Comparison of ENCODE assay signal across 27 cellular contexts in the genomic region with DNA sequence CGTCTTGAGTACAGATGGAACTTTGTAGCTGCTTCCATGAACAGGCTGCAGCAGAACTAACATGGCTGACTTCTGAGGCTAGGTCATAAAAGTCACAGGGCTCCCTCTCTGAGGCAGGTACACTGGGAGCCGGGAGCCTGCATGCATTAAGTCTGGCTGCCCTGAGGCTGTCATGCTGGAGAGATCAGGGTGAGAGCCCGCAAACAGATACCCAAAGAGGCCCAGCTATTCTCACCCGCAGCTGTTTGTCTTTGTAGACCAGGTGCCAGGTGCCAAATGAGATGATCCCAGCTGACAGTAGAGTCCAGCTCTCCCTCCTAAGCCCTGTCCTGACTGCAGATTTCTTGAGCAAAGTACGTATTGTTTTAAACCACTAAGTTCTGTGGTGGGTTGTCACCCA. TPM values are rescaled to one million over a fixed set of nuclear protein-coding genes. Genes with fewer than 3 reads are reported as not detected.
DNase-seq lines count a peak whose midpoint lies in the region; ATAC-seq and TF ChIP-seq lines count a peak whose summit lies in the region.
"Had no signal": no experiment of that assay in that cellular context is flagged by ENCODE, and none has a peak within 500 bp of the region (broad histone marks: within the 10 kb centered on the region; RNA-seq: fewer than 3 reads in every experiment).

No MANE protein-coding gene starts in this region.

- no peak overlapping the region for H3K4me3 Mint-ChIP-seq in GM23338
- H3K4me3 Mint-ChIP-seq: CD8-positive, alpha-beta T cell had no signal

- TF ChIP-seq CTCF in GM23338 (conservative IDR thresholded peaks at IDR 0.05; ENCODE audit: low read depth in 2 of 2), result no peak
- no peak for TF ChIP-seq CTCF in lower lobe of right lung (IDR thresholded peaks at IDR 0.05)

- H3K36me3 ChIP-seq in GM23338 (ENCODE audit: insufficient read depth) (no peaks in the 10 kb centered on the region), neuronal stem cell (replicated peaks in 1 of 2; ENCODE audit: control insufficient read depth in 2 of 2, insufficient read depth in 2 of 2, low read length in 2 of 2) (no peaks in the 10 kb centered on the region), trophoblast cell (ENCODE audit: control insufficient read depth in 1 of 2, insufficient read depth in 2 of 2, low read length in 2 of 2) (no peaks in the 10 kb centered on the region), lower lobe of right lung (no peaks in the 10 kb centered on the region)

- no peaks in the 10 kb centered on the region for H3K9me2 ChIP-seq in GM23338 (ENCODE audit: insufficient read depth)
- H3K9me2 ChIP-seq: SK-N-SH had no signal

- no peak overlapping the region for H2AFZ ChIP-seq in GM23338
- no peak overlapping the region for H2AFZ ChIP-seq in neuronal stem cell (ENCODE audit: low read length)
- no peak overlapping the region for H2AFZ ChIP-seq in trophoblast cell (ENCODE audit: insufficient read depth, low read length, poor library complexity)
- H2AFZ ChIP-seq: PC-9 had no signal

- H3K14ac ChIP-seq in neuronal stem cell (ENCODE audit: low read length) (no peak overlapping the region), trophoblast cell (ENCODE audit: low read length) (no peak overlapping the region)

- H3K9ac ChIP-seq in neuronal stem cell (ENCODE audit: low read depth, low read length, poor library complexity) (no peak overlapping the region), trophoblast cell (ENCODE audit: low read length) (no peak overlapping the region)
- H3K9ac ChIP-seq: KMS-11, SK-N-SH had no signal

- H3K79me2 ChIP-seq in GM23338 (replicated peaks; ENCODE audit: insufficient read depth) (no peaks in the 10 kb centered on the region), trophoblast cell (ENCODE audit: control insufficient read depth, insufficient read depth, low read length, poor library complexity) (no peaks in the 10 kb centered on the region)

- no peaks in the 10 kb centered on the region for H3K79me1 ChIP-seq in neuronal stem cell (ENCODE audit: low read depth, low read length)
- no peaks in the 10 kb centered on the region for H3K79me1 ChIP-seq in trophoblast cell (ENCODE audit: low read length)

- no peak overlapping the region for H2BK12ac ChIP-seq in neuronal stem cell (ENCODE audit: low read length)
- no peak overlapping the region for H2BK12ac ChIP-seq in trophoblast cell (ENCODE audit: low read length)

- H3K18ac ChIP-seq in neuronal stem cell (ENCODE audit: low read length), result no peak overlapping the region
- H3K18ac ChIP-seq in trophoblast cell (ENCODE audit: low read length), result no peak overlapping the region

- H4K8ac ChIP-seq in neuronal stem cell (ENCODE audit: low read depth, low read length) (no peak overlapping the region), trophoblast cell (ENCODE audit: low read depth, low read length) (no peak overlapping the region)

- no peak overlapping the region for H4K91ac ChIP-seq in neuronal stem cell (ENCODE audit: low read depth, low read length, poor library complexity)
- no peak overlapping the region for H4K91ac ChIP-seq in trophoblast cell (ENCODE audit: low read depth, low read length)

- peak in 2 of 3 experiments; percentile 8 to 50 for DNase-seq in NCI-H1417 (lab: John Stamatoyannopoulos, UW)
- DNase-seq in NCI-H1417 treated with DMSO at 0.1 percent for 48 hours (lab: John Stamatoyannopoulos, UW), result no peak
- no peak for DNase-seq in GM23338 (ENCODE audit: low spot score)
- DNase-seq in NCI-H526 treated with DMSO at 0.1 percent for 48 hours (lab: John Stamatoyannopoulos, UW), result peak; percentile 53
- no peak for DNase-seq in neuronal stem cell (ENCODE audit: low spot score)
- no peak for DNase-seq in trophoblast cell
- DNase-seq in lower lobe of right lung, result no peak
- DNase-seq in medulla oblongata (ENCODE audit: extremely low spot score), result no peak
- DNase-seq: 8988T; AML-193; C1 segment of cervical spinal cord; Calu3; CD8-positive, alpha-beta T cell; DMS153; GDM1; GOT3; HCEC 1CT; IMR-90; MV-4-11; NCI-H1105 treated with DMSO at 0.1 percent for 48 hours; NCI-H187 treated with DMSO at 0.1 percent for 48 hours; NCI-H226; PC-9; SIG-M5; SK-N-SH; T-helper 2 cell had no signal

- H3K27ac Mint-ChIP-seq in GM23338, result no peak overlapping the region
- H3K27ac Mint-ChIP-seq: CD8-positive, alpha-beta T cell had no signal

- no peak overlapping the region for H4K12ac ChIP-seq in trophoblast cell (ENCODE audit: low read depth, low read length)

- H3K27ac ChIP-seq in GM23338 (ENCODE audit: low read depth), result no peak overlapping the region
- no peak overlapping the region for H3K27ac ChIP-seq in neuronal stem cell (replicated peaks; ENCODE audit: low read length)
- no peak overlapping the region for H3K27ac ChIP-seq in trophoblast cell (ENCODE audit: low read depth, low read length)
- H3K27ac ChIP-seq in lower lobe of right lung, result no peak overlapping the region
- H3K27ac ChIP-seq: KMS-11, PC-9 had no signal

- no peaks in the 10 kb centered on the region for H3K9me3 ChIP-seq in neuronal stem cell (replicated peaks in 1 of 2; ENCODE audit: control insufficient read depth in 2 of 2, insufficient read depth in 1 of 2, low read depth in 1 of 2, low read length in 2 of 2)
- H3K9me3 ChIP-seq in trophoblast cell (ENCODE audit: insufficient read depth, low read depth, low read length), result no peaks in the 10 kb centered on the region
- no peaks in the 10 kb centered on the region for H3K9me3 ChIP-seq in lower lobe of right lung
- H3K9me3 ChIP-seq: SK-N-SH had no signal

- H3K4me1 Mint-ChIP-seq in GM23338, result peaks cover 7% of the 10 kb centered on the region

- H4K20me1 ChIP-seq in GM23338 (replicated peaks; ENCODE audit: insufficient read depth), result no peaks in the 10 kb centered on the region

- H3K4me2 ChIP-seq in GM23338 (no peak overlapping the region), neuronal stem cell (ENCODE audit: insufficient read depth, low read length, poor library complexity, severe bottlenecking) (no peak overlapping the region), trophoblast cell (ENCODE audit: low read length) (no peak overlapping the region)
- H3K4me2 ChIP-seq: KMS-11, PC-9, SK-N-SH had no signal

- H3K27me3 Mint-ChIP-seq in GM23338 (ENCODE audit: insufficient read depth, low read depth, poor library complexity), result peaks cover 5% of the 10 kb centered on the region

- H3K27me3 ChIP-seq in GM23338 (ENCODE audit: insufficient read depth) (no peaks in the 10 kb centered on the region), neuronal stem cell (ENCODE audit: control insufficient read depth in 3 of 3, insufficient read depth in 3 of 3, low read depth in 1 of 3, low read length in 3 of 3) (no peaks in the 10 kb centered on the region), trophoblast cell (ENCODE audit: insufficient read depth, low read length) (no peaks in the 10 kb centered on the region), lower lobe of right lung (ENCODE audit: low read depth) (no peaks in the 10 kb centered on the region)

- H3K9me3 Mint-ChIP-seq in GM23338, result no peaks in the 10 kb centered on the region; the same call in 2 of the 3 replicates
- H3K9me3 Mint-ChIP-seq: CD8-positive, alpha-beta T cell had no signal

- no CpG with 5 or more reads among the region's 5 CpGs for WGBS in neuronal stem cell (ENCODE audit: extremely low coverage in 2 of 2, insufficient read length in 2 of 2, insufficient replicate concordance in 1 of 2), 2 donors
- no CpG with 5 or more reads among the region's 5 CpGs for WGBS in trophoblast cell (ENCODE audit: extremely low coverage, insufficient coverage, insufficient read length)

- H3K4ac ChIP-seq in neuronal stem cell (ENCODE audit: low read length) (no peak overlapping the region), trophoblast cell (ENCODE audit: low read depth, low read length) (no peak overlapping the region)

- H3K23ac ChIP-seq in neuronal stem cell (ENCODE audit: low read depth, low read length, poor library complexity), result no peak overlapping the region
- H3K23ac ChIP-seq in trophoblast cell (ENCODE audit: low read length), result no peak overlapping the region

- H2BK15ac ChIP-seq in neuronal stem cell (ENCODE audit: low read length), result no peak overlapping the region

- H3K4me1 ChIP-seq in GM23338 (ENCODE audit: insufficient read depth) (peaks cover 8% of the 10 kb centered on the region; the same call in 1 of the 2 replicates), neuronal stem cell (ENCODE audit: control insufficient read depth in 2 of 2, insufficient read depth in 1 of 2, low read depth in 1 of 2, low read length in 2 of 2) (peaks cover 0 to 6% of the 10 kb centered on the region in 2 donors), trophoblast cell (ENCODE audit: control insufficient read depth in 1 of 2, insufficient read depth in 2 of 2, low read length in 2 of 2) (no peaks in the 10 kb centered on the region), lower lobe of right lung (no peaks in the 10 kb centered on the region)

- H3F3A ChIP-seq in GM23338 (replicated peaks; ENCODE audit: low read depth), result no peaks in the 10 kb centered on the region

- H2BK5ac ChIP-seq in neuronal stem cell (ENCODE audit: low read length) (no peak overlapping the region), trophoblast cell (ENCODE audit: low read depth, low read length, poor library complexity) (no peak overlapping the region)

- H2AK5ac ChIP-seq in neuronal stem cell (ENCODE audit: low read depth, low read length) (peak overlapping the region; percentile 75), trophoblast cell (ENCODE audit: low read length) (no peak overlapping the region)

- no peak overlapping the region for H2BK120ac ChIP-seq in neuronal stem cell (ENCODE audit: low read depth, low read length)
- no peak overlapping the region for H2BK120ac ChIP-seq in trophoblast cell (ENCODE audit: insufficient read depth, low read length, poor library complexity)

- ATAC-seq in GM23338 (peak; percentile 32; the same call in 2 of the 3 replicates), lower lobe of right lung (no peak)
- ATAC-seq: CD8-positive, alpha-beta T cell had no signal

- H3K4me3 ChIP-seq in GM23338 (no peak overlapping the region), neuronal stem cell (ENCODE audit: low read length in 2 of 2) (no peak overlapping the region), trophoblast cell (ENCODE audit: low read depth, low read length) (no peak overlapping the region), lower lobe of right lung (no peak overlapping the region)
- H3K4me3 ChIP-seq: PC-9 had no signal

- H3K36me3 Mint-ChIP-seq in GM23338 (ENCODE audit: low read depth), result no peaks in the 10 kb centered on the region
- H3K36me3 Mint-ChIP-seq: CD8-positive, alpha-beta T cell had no signal

- intact Hi-C loops in lower lobe of right lung (cut with DNase I), result no loop called here

RNA-seq across cellular contexts. Expression of a gene that starts 8.6 kb away (rescaled TPM):
- total RNA-seq in GM23338 (2014; rRNA removed; shearing (Covaris generic)), result 9.4 and 11.5 TPM in 2 replicates
- 7.3 and 10.7 TPM in 2 replicates for polyA plus RNA-seq in GM23338 (2016; fragmentation: Nextera tagmentation; extraction: Ambion mirVana)
- 10.1 TPM for polyA plus RNA-seq in neuronal stem cell (2013, experiment 1 of 2)
- polyA plus RNA-seq in neuronal stem cell (2013, experiment 2 of 2), result 10.6 TPM
- 0.83 and 0.87 TPM in 2 replicates for polyA plus RNA-seq in trophoblast cell (2013)
- total RNA-seq in lower lobe of right lung, result 42.5 TPM

Comparison
In these comparisons a context has a peak if more than half of its experiments do, and no peak if none do; other contexts are left out.
1. DNase-seq: peak in NCI-H1417 (2 of 3) and NCI-H526 treated with DMSO at 0.1 percent for 48 hours (single experiment); none in NCI-H1417 treated with DMSO at 0.1 percent for 48 hours (single experiment), GM23338 (single experiment), neuronal stem cell (single experiment), trophoblast cell (0 of 2), lower lobe of right lung (single experiment) and medulla oblongata (single experiment).